In the genomic region with DNA sequence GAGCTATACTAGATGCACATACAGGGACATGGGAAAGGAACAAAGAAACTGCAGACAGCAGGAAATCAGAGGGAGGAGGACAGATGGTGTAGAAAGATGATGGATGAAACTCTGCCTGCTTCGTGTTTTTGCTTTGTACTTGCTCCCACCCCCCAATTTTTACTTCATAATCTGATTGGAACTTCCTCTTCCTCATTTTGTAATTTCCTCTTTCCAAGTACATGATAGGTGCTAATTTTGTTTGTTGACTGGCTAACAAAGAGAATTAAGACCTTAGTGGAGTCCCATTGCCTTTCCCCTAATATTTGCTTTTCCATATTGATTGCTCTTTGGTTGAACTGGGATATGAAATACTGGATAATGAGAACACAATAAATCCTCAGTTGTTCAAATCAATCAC, we compare ENCODE assay signal across 1 cellular context.
TF ChIP-seq lines count a peak whose summit lies in the region.

No MANE protein-coding gene starts in this region.

TF ChIP-seq in H1, 55 proteins besides CTCF, POLR2A, EP300 and RAD21:
- no peak for TF ChIP-seq POU5F1 (IDR thresholded peaks at IDR 0.05; ENCODE audit: low read depth, low read length)
- no peak for TF ChIP-seq KDM4A (IDR thresholded peaks at IDR 0.05; ENCODE audit: low read depth, low read length, severe bottlenecking)
- no peak for TF ChIP-seq YY1 (IDR thresholded peaks at IDR 0.05; ENCODE audit: low read depth, low read length)
- TF ChIP-seq BCL11A (IDR thresholded peaks at IDR 0.05; ENCODE audit: low read depth in 2 of 2, low read length in 2 of 2) = no peak
- TF ChIP-seq TEAD4 (IDR thresholded peaks at IDR 0.05; ENCODE audit: low read depth, low read length) = no peak
- TF ChIP-seq CBX5 (IDR thresholded peaks at IDR 0.05; ENCODE audit: low read depth, low read length) = no peak
- TF ChIP-seq SIN3A (conservative IDR thresholded peaks at IDR 0.05 in 1 of 2, IDR thresholded peaks at IDR 0.05 in 1 of 2; ENCODE audit: low read depth in 1 of 2, low read length in 2 of 2) = no peak
- TF ChIP-seq CHD1 (IDR thresholded peaks at IDR 0.05; ENCODE audit: low read depth, low read length) = no peak
- no peak for TF ChIP-seq SIX5 (IDR thresholded peaks at IDR 0.05; ENCODE audit: low read depth, low read length)
- no peak for TF ChIP-seq CBX8 (IDR thresholded peaks at IDR 0.05; ENCODE audit: borderline replicate concordance, low read depth, low read length)
- no peak for TF ChIP-seq SP2 (IDR thresholded peaks at IDR 0.05; ENCODE audit: low read length)
- no peak for TF ChIP-seq SP1 (IDR thresholded peaks at IDR 0.05; ENCODE audit: low read depth, low read length)
- TF ChIP-seq PHF8 (conservative IDR thresholded peaks at IDR 0.05; ENCODE audit: low read depth, low read length) = no peak
- TF ChIP-seq CREB1 (IDR thresholded peaks at IDR 0.05) = no peak
- no peak for TF ChIP-seq JUN (IDR thresholded peaks at IDR 0.05; ENCODE audit: low read depth, low read length)
- no peak for TF ChIP-seq SUZ12 (IDR thresholded peaks at IDR 0.05; ENCODE audit: low read length)
- no peak for TF ChIP-seq TAF7 (optimal IDR thresholded peaks at IDR 0.05; ENCODE audit: borderline replicate concordance, low read depth, low read length)
